ENCODE assay signal across 1 cellular context in genomic region chr19:8513687-8514504, GRCh38.
TF ChIP-seq lines count a peak whose summit lies in the region.

Gene ZNF414 (minus strand): TSS chr19:8514167. CDS start chr19:8514046, 121 bp downstream.

TF ChIP-seq in HEK293, 187 proteins besides CTCF, POLR2A, EP300 and RAD21 (continued from another document and continues in another):
- no peak for TF ChIP-seq ZNF433 (tag by site-specific recombination; IDR thresholded peaks at IDR 0.05; ENCODE audit: low read depth)
- no peak for TF ChIP-seq REPIN1 (tag by site-specific recombination; IDR thresholded peaks at IDR 0.05; ENCODE audit: low read depth)
- no peak for TF ChIP-seq ZFP41 (tag by site-specific recombination; IDR thresholded peaks at IDR 0.05; ENCODE audit: borderline replicate concordance)
- no peak for TF ChIP-seq PRDM6 (tag by site-specific recombination; IDR thresholded peaks at IDR 0.05)
- TF ChIP-seq ZNF394 (tag by site-specific recombination; IDR thresholded peaks at IDR 0.05; ENCODE audit: borderline replicate concordance): no peak
- TF ChIP-seq ZNF148 (tag by site-specific recombination; IDR thresholded peaks at IDR 0.05; ENCODE audit: borderline replicate concordance): no peak
- TF ChIP-seq ZNF132 (tag by site-specific recombination; IDR thresholded peaks at IDR 0.05; ENCODE audit: borderline replicate concordance): no peak
- no peak for TF ChIP-seq BCL6B (tag by site-specific recombination; IDR thresholded peaks at IDR 0.05)
- TF ChIP-seq ZNF23 (tag by site-specific recombination; IDR thresholded peaks at IDR 0.05; ENCODE audit: borderline replicate concordance): no peak
- no peak for TF ChIP-seq GLI4 (tag by site-specific recombination; IDR thresholded peaks at IDR 0.05)
- no peak for TF ChIP-seq ZNF362 (tag by site-specific recombination; IDR thresholded peaks at IDR 0.05)
- 0 out of 2 replicates have a peak, but pooled peaks have one; percentile 65 for TF ChIP-seq ZNF24 (tag by site-specific recombination; IDR thresholded peaks at IDR 0.05)
- peak; percentile 85 for TF ChIP-seq KLF8 (tag by site-specific recombination; IDR thresholded peaks at IDR 0.05)
- TF ChIP-seq YY1 (tag by site-specific recombination; IDR thresholded peaks at IDR 0.05): peak; percentile 89
- no peak for TF ChIP-seq ZNF426 (tag by site-specific recombination; IDR thresholded peaks at IDR 0.05)
- TF ChIP-seq ZNF701 (tag by site-specific recombination; IDR thresholded peaks at IDR 0.05): no peak
- no peak for TF ChIP-seq ZNF791 (tag by site-specific recombination; IDR thresholded peaks at IDR 0.05)
- TF ChIP-seq SALL2 (tag by site-specific recombination; IDR thresholded peaks at IDR 0.05; ENCODE audit: borderline replicate concordance): no peak
- TF ChIP-seq ZNF776 (tag by site-specific recombination; IDR thresholded peaks at IDR 0.05; ENCODE audit: borderline replicate concordance): no peak
- TF ChIP-seq PBX3 (CRISPR knock-in tag; IDR thresholded peaks at IDR 0.05): no peak
- TF ChIP-seq ZNF76 (tag by site-specific recombination; IDR thresholded peaks at IDR 0.05; ENCODE audit: borderline replicate concordance, low read depth): peak; percentile 56; the same call in 1 of the 2 replicates
- TF ChIP-seq PRDM2 (tag by site-specific recombination; IDR thresholded peaks at IDR 0.05; ENCODE audit: borderline replicate concordance): no peak
- TF ChIP-seq KLF1 (tag by site-specific recombination; IDR thresholded peaks at IDR 0.05): peak; percentile 28; the same call in 1 of the 2 replicates
- TF ChIP-seq ZNF223 (tag by site-specific recombination; IDR thresholded peaks at IDR 0.05): no peak
- no peak for TF ChIP-seq ZSCAN5A (tag by site-specific recombination; IDR thresholded peaks at IDR 0.05)
- no peak for TF ChIP-seq ZNF555 (tag by site-specific recombination; conservative IDR thresholded peaks at IDR 0.05)
- no peak for TF ChIP-seq ZNF114 (tag by site-specific recombination; IDR thresholded peaks at IDR 0.05)
- TF ChIP-seq ZNF623 (tag by site-specific recombination; IDR thresholded peaks at IDR 0.05): no peak
- TF ChIP-seq ZNF624 (tag by site-specific recombination; IDR thresholded peaks at IDR 0.05): no peak
- no peak for TF ChIP-seq ZNF560 (tag by site-specific recombination; IDR thresholded peaks at IDR 0.05; ENCODE audit: borderline replicate concordance)
- TF ChIP-seq ZNF629 (tag by site-specific recombination; IDR thresholded peaks at IDR 0.05): peak; percentile 30
- peak; percentile 85 for TF ChIP-seq IKZF3 (tag by site-specific recombination; IDR thresholded peaks at IDR 0.05)
- no peak for TF ChIP-seq ZNF621 (tag by site-specific recombination; IDR thresholded peaks at IDR 0.05)
- TF ChIP-seq PRDM1 (tag by site-specific recombination; IDR thresholded peaks at IDR 0.05): no peak
- no peak for TF ChIP-seq ZNF16 (tag by site-specific recombination; IDR thresholded peaks at IDR 0.05; ENCODE audit: low read depth)
- no peak for TF ChIP-seq RBAK (tag by site-specific recombination; IDR thresholded peaks at IDR 0.05)
- no peak for TF ChIP-seq ZNF596 (tag by site-specific recombination; IDR thresholded peaks at IDR 0.05)
- no peak for TF ChIP-seq ZFP37 (tag by site-specific recombination; IDR thresholded peaks at IDR 0.05)
- peak; percentile 55; the same call in 1 of the 2 replicates for TF ChIP-seq PRDM10 (tag by site-specific recombination; IDR thresholded peaks at IDR 0.05)
- no peak for TF ChIP-seq ZNF639 (tag by site-specific recombination; IDR thresholded peaks at IDR 0.05)
- TF ChIP-seq ZNF10 (tag by site-specific recombination; IDR thresholded peaks at IDR 0.05): no peak
- no peak for TF ChIP-seq ZNF548 (tag by site-specific recombination; IDR thresholded peaks at IDR 0.05)
- TF ChIP-seq ZNF157 (tag by site-specific recombination; IDR thresholded peaks at IDR 0.05): no peak
